In genomic region chr2:209380278-209380677, GRCh38 we compare ENCODE assay signal across 8 cellular contexts. TPM values are rescaled to one million over a fixed set of nuclear protein-coding genes. Genes with fewer than 3 reads are reported as not detected.
DNase-seq lines count a peak whose midpoint lies in the region; ATAC-seq lines count a peak whose summit lies in the region.

No MANE protein-coding gene starts in this region.

- H3K4me1 Mint-ChIP-seq in activated T-helper 17 cell treated with anti-CD3 and anti-CD28 coated beads, Interleukin-2, amount 50 U/mL, for 72 hours, result no peaks in the 10 kb centered on the region

- DNase-seq in NCI-H1092 treated with DMSO at 0.1 percent for 48 hours (lab: John Stamatoyannopoulos, UW) (peak; percentile 6), NCI-H1092 (lab: John Stamatoyannopoulos, UW) (no peak), NCI-H2107 treated with DMSO at 0.1 percent for 48 hours (lab: John Stamatoyannopoulos, UW; ENCODE audit: unreplicated experiment) (peak; percentile 86), pons (ENCODE audit: low spot score) (peak; percentile 32), NCI-H446 treated with DMSO at 0.1 percent for 48 hours (lab: John Stamatoyannopoulos, UW) (no peak), HUDEP-2 (lab: John Stamatoyannopoulos, UW; ENCODE audit: unreplicated experiment in 76 of 76) (no peak)

- H3K27ac Mint-ChIP-seq in activated T-helper 17 cell treated with anti-CD3 and anti-CD28 coated beads, Interleukin-2, amount 50 U/mL, for 72 hours, result no peak overlapping the region

- ATAC-seq in HG03039 (IDR thresholded peaks at IDR 0.05; ENCODE audit: unreplicated experiment), result peak; percentile 97
- no peak for ATAC-seq in activated T-helper 17 cell treated with anti-CD3 and anti-CD28 coated beads, Interleukin-2, amount 50 U/mL, for 72 hours (replicated peaks)

- H3K36me3 Mint-ChIP-seq in activated T-helper 17 cell treated with anti-CD3 and anti-CD28 coated beads, Interleukin-2, amount 50 U/mL, for 72 hours (ENCODE audit: low read depth), result no peaks in the 10 kb centered on the region

- H3K4me3 Mint-ChIP-seq in activated T-helper 17 cell treated with anti-CD3 and anti-CD28 coated beads, Interleukin-2, amount 50 U/mL, for 72 hours, result no peak overlapping the region

- H3K9me3 Mint-ChIP-seq in activated T-helper 17 cell treated with anti-CD3 and anti-CD28 coated beads, Interleukin-2, amount 50 U/mL, for 72 hours, result peaks cover 15% of the 10 kb centered on the region

- H3K27me3 Mint-ChIP-seq in activated T-helper 17 cell treated with anti-CD3 and anti-CD28 coated beads, Interleukin-2, amount 50 U/mL, for 72 hours, result no peaks in the 10 kb centered on the region

RNA-seq across cellular contexts. Expression of gene MAP2, which starts 43.6 kb away (rescaled TPM):
- under 1 TPM; 0.24 to 0.26 TPM for total RNA-seq in activated T-helper 17 cell treated with anti-CD3 and anti-CD28 coated beads, Interleukin-2, amount 50 U/mL, for 72 hours

Comparison
In these comparisons a context has a peak if more than half of its experiments do, and no peak if none do; other contexts are left out.
1. DNase-seq: peak in NCI-H1092 treated with DMSO at 0.1 percent for 48 hours (single experiment), NCI-H2107 treated with DMSO at 0.1 percent for 48 hours (single experiment) and pons (single experiment); none in NCI-H1092 (single experiment), NCI-H446 treated with DMSO at 0.1 percent for 48 hours (single experiment) and HUDEP-2 (0 of 76).